Comparison of ENCODE assay signal across 8 cellular contexts in genomic region chr2:213021971-213022899, GRCh38.
DNase-seq lines count a peak whose midpoint lies in the region; ATAC-seq and TF ChIP-seq lines count a peak whose summit lies in the region.

No MANE protein-coding gene starts in this region.

- no peaks in the 10 kb centered on the region for H3K27me3 ChIP-seq in CD4-positive, alpha-beta memory T cell (ENCODE audit: insufficient read depth, low read length)
- H3K27me3 ChIP-seq in MM.1S (replicated peaks; ENCODE audit: insufficient read depth, low read length) = no peaks in the 10 kb centered on the region

- peaks cover 1 to 9% (median 7%) of the 10 kb centered on the region in 4 donors for H3K4me1 Mint-ChIP-seq in CD4-positive, alpha-beta memory T cell
- no peaks in the 10 kb centered on the region for H3K4me1 Mint-ChIP-seq in endothelial cell (ENCODE audit: unreplicated experiment)

- H3K4me1 ChIP-seq in CD4-positive, alpha-beta memory T cell (ENCODE audit: insufficient read depth, low read length) = peaks cover 4% of the 10 kb centered on the region
- H3K4me1 ChIP-seq in MM.1S (ENCODE audit: low read length) = no peaks in the 10 kb centered on the region

- peak; percentile 81 for ATAC-seq in HG03103 (IDR thresholded peaks at IDR 0.05; ENCODE audit: low read depth, unreplicated experiment)

- no peak overlapping the region for H3K4me3 Mint-ChIP-seq in CD4-positive, alpha-beta memory T cell
- H3K4me3 Mint-ChIP-seq in endothelial cell (ENCODE audit: unreplicated experiment) = no peak overlapping the region

- no peaks in the 10 kb centered on the region for H3K36me3 ChIP-seq in CD4-positive, alpha-beta memory T cell (ENCODE audit: insufficient read depth, low read length)
- no peaks in the 10 kb centered on the region for H3K36me3 ChIP-seq in MM.1S (replicated peaks; ENCODE audit: insufficient read depth, low read length)

- no peaks in the 10 kb centered on the region for H3F3A ChIP-seq in MM.1S (ENCODE audit: insufficient read depth, low read length)

- no peak overlapping the region for H3K4me3 ChIP-seq in CD4-positive, alpha-beta memory T cell (ENCODE audit: low read length in 2 of 2)
- H3K4me3 ChIP-seq in MM.1S (ENCODE audit: low read length) = no peak overlapping the region

- CTCF ChIA-PET in CD4-positive, alpha-beta memory T cell (lab: Charles Lee; ENCODE audit: partially characterized antibody) = no interaction called here

- no peaks in the 10 kb centered on the region for H3K36me3 Mint-ChIP-seq in CD4-positive, alpha-beta memory T cell
- H3K36me3 Mint-ChIP-seq in endothelial cell (ENCODE audit: low read depth, unreplicated experiment) = no peaks in the 10 kb centered on the region

- no peak overlapping the region for H3K9ac ChIP-seq in MM.1S (ENCODE audit: low read length)

- peak; percentile 69 for TF ChIP-seq POLR2A in GM19193 (IDR thresholded peaks at IDR 0.05; ENCODE audit: extremely low read depth, insufficient read depth, insufficient read length)

- no peaks in the 10 kb centered on the region for H3K79me2 ChIP-seq in MM.1S (ENCODE audit: low read length)

- no peaks in the 10 kb centered on the region for H3K9me2 ChIP-seq in MM.1S (replicated peaks; ENCODE audit: insufficient read depth, low read length)

- no peaks in the 10 kb centered on the region for H3K9me3 Mint-ChIP-seq in CD4-positive, alpha-beta memory T cell
- no peaks in the 10 kb centered on the region for H3K9me3 Mint-ChIP-seq in endothelial cell (ENCODE audit: unreplicated experiment)

- intact Hi-C loops in CD4-positive, alpha-beta memory T cell (cut with micrococcal nuclease) = no loop called here

- no peak overlapping the region for H3K27ac ChIP-seq in CD4-positive, alpha-beta memory T cell (ENCODE audit: low read depth, low read length)
- H3K27ac ChIP-seq in MM.1S (ENCODE audit: low read length) = no peak overlapping the region

- H3K27me3 Mint-ChIP-seq in CD4-positive, alpha-beta memory T cell = no peaks in the 10 kb centered on the region
- H3K27me3 Mint-ChIP-seq in endothelial cell (ENCODE audit: unreplicated experiment) = peaks cover 2% of the 10 kb centered on the region

- peak overlapping the region in 4 of 7 donors; percentile 1 to 19 (median 8) for H3K27ac Mint-ChIP-seq in CD4-positive, alpha-beta memory T cell
- no peak overlapping the region for H3K27ac Mint-ChIP-seq in endothelial cell (ENCODE audit: unreplicated experiment)

- no peaks in the 10 kb centered on the region for H4K20me1 ChIP-seq in MM.1S (ENCODE audit: insufficient read depth, low read length)

- H2AFZ ChIP-seq in MM.1S (ENCODE audit: low read length) = no peak overlapping the region

- H3K9me3 ChIP-seq in CD4-positive, alpha-beta memory T cell (ENCODE audit: control insufficient read depth in 1 of 2, low read length in 2 of 2) = no peaks in the 10 kb centered on the region
- H3K9me3 ChIP-seq in MM.1S (replicated peaks; ENCODE audit: insufficient read depth, low read length) = no peaks in the 10 kb centered on the region

- no peak overlapping the region for H3K4me2 ChIP-seq in MM.1S (ENCODE audit: low read depth, low read length)

- TF ChIP-seq CTCF in MM.1S (IDR thresholded peaks at IDR 0.05; ENCODE audit: low read length) = no peak
- no peak for TF ChIP-seq CTCF in endothelial cell (IDR thresholded peaks at IDR 0.05; ENCODE audit: unreplicated experiment)

- POLR2A ChIA-PET in CD4-positive, alpha-beta memory T cell (lab: Charles Lee; ENCODE audit: partially characterized antibody) = no interaction called here

- DNase-seq in CD4-positive, alpha-beta memory T cell = no peak
- DNase-seq in astrocyte of the hippocampus (ENCODE audit: low read depth, low spot score) (peak; percentile 83), MM.1S (no peak), NCI-H2196 (lab: John Stamatoyannopoulos, UW; ENCODE audit: unreplicated experiment) (no peak), endothelial cell (ENCODE audit: low spot score) (no peak), T-helper 9 cell (no peak)
